In genomic region chr7:30352169-30352568, GRCh38 we compare ENCODE assay signal across 15 cellular contexts.
A peak's percentile ranks its signal among the peaks of the same experiment; 100 is the strongest.
DNase-seq lines count a peak whose midpoint lies in the region; ATAC-seq and TF ChIP-seq lines count a peak whose summit lies in the region.
"Had no signal": no experiment of that assay in that cellular context is flagged by ENCODE, and none has a peak within 500 bp of the region (broad histone marks: within the 10 kb centered on the region; RNA-seq: fewer than 3 reads in every experiment).

No MANE protein-coding gene starts in this region.

- H3K36me3 Mint-ChIP-seq in activated T-cell treated with anti-CD3 and anti-CD28 coated beads, Interleukin-2, amount 50 U/mL, for 24 hours (ENCODE audit: low read depth), result peaks cover 8% of the 10 kb centered on the region
- peaks cover 4% of the 10 kb centered on the region for H3K36me3 Mint-ChIP-seq in activated T-cell treated with anti-CD3 and anti-CD28 coated beads, Interleukin-2, amount 50 U/mL, for 4 hours (ENCODE audit: insufficient read depth)

- no peaks in the 10 kb centered on the region for H3K9me3 ChIP-seq in HEK293 (ENCODE audit: control insufficient read depth, insufficient read depth, low read depth, low read length)
- H3K9me3 ChIP-seq in SK-N-MC (ENCODE audit: low read depth, low read length), result no peaks in the 10 kb centered on the region
- H3K9me3 ChIP-seq in parathyroid adenoma (ENCODE audit: control insufficient read depth, low read length), result no peaks in the 10 kb centered on the region
- H3K9me3 ChIP-seq: SJCRH30 had no signal

- no peak overlapping the region for H2AFZ ChIP-seq in parathyroid adenoma

- peak overlapping the region; percentile 47 for H3K27ac Mint-ChIP-seq in activated T-cell treated with anti-CD3 and anti-CD28 coated beads, Interleukin-2, amount 50 U/mL, for 24 hours

- H3K4me1 ChIP-seq in HEK293 (ENCODE audit: control insufficient read depth, insufficient read depth, low read length), result peaks cover 49% of the 10 kb centered on the region
- H3K4me1 ChIP-seq in parathyroid adenoma, result peaks cover 11% of the 10 kb centered on the region

- ATAC-seq in activated T-cell treated with anti-CD3 and anti-CD28 coated beads, Interleukin-2, amount 50 U/mL, for 4 hours, result no peak
- ATAC-seq: stimulated activated naive CD8-positive, alpha-beta T cell treated with anti-CD3 and anti-CD28 coated beads, Interleukin-15, amount 100 ng/mL, for 72 hours had no signal

- no peak for DNase-seq in activated T-cell treated with anti-CD3 and anti-CD28 coated beads, Interleukin-2, amount 50 U/mL, for 24 hours
- no peak for DNase-seq in activated T-cell treated with anti-CD3 and anti-CD28 coated beads, Interleukin-2, amount 50 U/mL, for 4 hours
- DNase-seq in SK-N-MC (ENCODE audit: low read depth, low spot score) (no peak), HCEC 1CT (no peak), ureter (ENCODE audit: low spot score) (no peak), LoVo (ENCODE audit: low spot score) (no peak)
- DNase-seq: ACHN; activated naive CD8-positive, alpha-beta T cell treated with anti-CD3 and anti-CD28 coated beads for 36 hours; H7; NCI-H1930; NCI-H82; SJCRH30; stimulated activated naive CD8-positive, alpha-beta T cell treated with anti-CD3 and anti-CD28 coated beads, Interleukin-15, amount 100 ng/mL, for 72 hours had no signal

- no peak overlapping the region for H3K9ac ChIP-seq in SK-N-MC (ENCODE audit: insufficient read length)
- H3K9ac ChIP-seq in parathyroid adenoma, result no peak overlapping the region

- H3K36me3 ChIP-seq in HEK293 (ENCODE audit: control insufficient read depth in 2 of 2, insufficient read depth in 1 of 2, low read length in 2 of 2) (no peaks in the 10 kb centered on the region; a peak in 1 of 3 replicates), SK-N-MC (ENCODE audit: insufficient read depth, low read length) (0 out of 2 replicates have a peak, but pooled peaks cover 3% of the 10 kb centered on the region), parathyroid adenoma (ENCODE audit: control insufficient read depth, insufficient read depth, low read length) (no peaks in the 10 kb centered on the region)

- peaks cover 44% of the 10 kb centered on the region for H3K4me1 Mint-ChIP-seq in activated T-cell treated with anti-CD3 and anti-CD28 coated beads, Interleukin-2, amount 50 U/mL, for 24 hours (ENCODE audit: low read depth)
- H3K4me1 Mint-ChIP-seq in activated T-cell treated with anti-CD3 and anti-CD28 coated beads, Interleukin-2, amount 50 U/mL, for 4 hours (ENCODE audit: low read depth), result peaks cover 36% of the 10 kb centered on the region

- H3K27ac ChIP-seq in HEK293 (ENCODE audit: extremely low read depth, low read depth, low read length), result no peak overlapping the region
- peak overlapping the region; percentile 98 for H3K27ac ChIP-seq in SK-N-MC
- no peak overlapping the region for H3K27ac ChIP-seq in parathyroid adenoma
- H3K27ac ChIP-seq: SJCRH30 had no signal

- POLR2A ChIA-PET in HEK293 (lab: Yijun Ruan, JAX), result no interaction called here

- H3K4me2 ChIP-seq in parathyroid adenoma (ENCODE audit: low read length), result no peak overlapping the region

- H3K9me3 Mint-ChIP-seq in activated T-cell treated with anti-CD3 and anti-CD28 coated beads, Interleukin-2, amount 50 U/mL, for 24 hours, result no peaks in the 10 kb centered on the region
- H3K9me3 Mint-ChIP-seq in activated T-cell treated with anti-CD3 and anti-CD28 coated beads, Interleukin-2, amount 50 U/mL, for 4 hours, result no peaks in the 10 kb centered on the region
- H3K9me3 Mint-ChIP-seq: activated naive CD8-positive, alpha-beta T cell treated with anti-CD3 and anti-CD28 coated beads for 36 hours; stimulated activated naive CD8-positive, alpha-beta T cell treated with anti-CD3 and anti-CD28 coated beads, Interleukin-15, amount 100 ng/mL, for 72 hours had no signal

- CTCF ChIA-PET in HEK293 (lab: Yijun Ruan, JAX), result interaction anchor here (0.7 to 2.7 kb wide), 7 partner anchors 8 to 393 kb away, joined by 3 to 18 read pairs (median 3); no protein-coding TSS in a partner anchor

- no peaks in the 10 kb centered on the region for H3K27me3 ChIP-seq in parathyroid adenoma (ENCODE audit: control insufficient read depth, insufficient read depth, low read length)
- H3K27me3 ChIP-seq: SJCRH30 had no signal

- peaks cover 6% of the 10 kb centered on the region for H3K79me2 ChIP-seq in parathyroid adenoma

- no peak overlapping the region for H3K4me3 Mint-ChIP-seq in activated T-cell treated with anti-CD3 and anti-CD28 coated beads, Interleukin-2, amount 50 U/mL, for 24 hours
- H3K4me3 Mint-ChIP-seq in activated T-cell treated with anti-CD3 and anti-CD28 coated beads, Interleukin-2, amount 50 U/mL, for 4 hours, result no peak overlapping the region
- H3K4me3 Mint-ChIP-seq: activated naive CD8-positive, alpha-beta T cell treated with anti-CD3 and anti-CD28 coated beads for 36 hours; stimulated activated naive CD8-positive, alpha-beta T cell treated with anti-CD3 and anti-CD28 coated beads, Interleukin-15, amount 100 ng/mL, for 72 hours had no signal

- H3K4me3 ChIP-seq in HEK293 (ENCODE audit: low read depth, low read length) (no peak overlapping the region), SK-N-MC (peak overlapping the region; percentile 56; the same call in 1 of the 2 replicates), parathyroid adenoma (ENCODE audit: low read depth, low read length) (no peak overlapping the region)
- H3K4me3 ChIP-seq: SJCRH30 had no signal

- no peak for TF ChIP-seq CTCF in HEK293 (tag by site-specific recombination; IDR thresholded peaks at IDR 0.05)
- TF ChIP-seq CTCF in parathyroid adenoma (IDR thresholded peaks at IDR 0.05), result peak; percentile 7

- no peaks in the 10 kb centered on the region for H3K27me3 Mint-ChIP-seq in activated T-cell treated with anti-CD3 and anti-CD28 coated beads, Interleukin-2, amount 50 U/mL, for 24 hours
- no peaks in the 10 kb centered on the region for H3K27me3 Mint-ChIP-seq in activated T-cell treated with anti-CD3 and anti-CD28 coated beads, Interleukin-2, amount 50 U/mL, for 4 hours (ENCODE audit: low read depth)
- H3K27me3 Mint-ChIP-seq: activated naive CD8-positive, alpha-beta T cell treated with anti-CD3 and anti-CD28 coated beads for 36 hours; stimulated activated naive CD8-positive, alpha-beta T cell treated with anti-CD3 and anti-CD28 coated beads, Interleukin-15, amount 100 ng/mL, for 72 hours had no signal

TF ChIP-seq in HEK293, 187 proteins besides CTCF, POLR2A, EP300 and RAD21:
- TF ChIP-seq ZSCAN18 (tag by site-specific recombination; IDR thresholded peaks at IDR 0.05) (no peak), ZNF155 (tag by site-specific recombination; IDR thresholded peaks at IDR 0.05) (no peak), ZNF416 (tag by site-specific recombination; IDR thresholded peaks at IDR 0.05) (no peak), ZNF274 (IDR thresholded peaks at IDR 0.05; ENCODE audit: low read length) (no peak), ZNF274 (tag by site-specific recombination; IDR thresholded peaks at IDR 0.05; ENCODE audit: borderline replicate concordance) (no peak), FEZF1 (tag by site-specific recombination; IDR thresholded peaks at IDR 0.05) (peak; percentile 59), ZNF747 (tag by site-specific recombination; IDR thresholded peaks at IDR 0.05) (no peak), ZNF654 (tag by site-specific recombination; IDR thresholded peaks at IDR 0.05; ENCODE audit: low read depth) (peak; percentile 8; the same call in 1 of the 2 replicates), ZNF398 (tag by site-specific recombination; IDR thresholded peaks at IDR 0.05) (no peak), OSR2 (tag by site-specific recombination; IDR thresholded peaks at IDR 0.05) (no peak)
